8 cellular contexts compared by ENCODE assay signal in genomic region chr12:45170456-45171042, GRCh38. TPM values are rescaled to one million over a fixed set of nuclear protein-coding genes. Genes with fewer than 3 reads are reported as not detected.
DNase-seq lines count a peak whose midpoint lies in the region; ATAC-seq and TF ChIP-seq lines count a peak whose summit lies in the region.

No MANE protein-coding gene starts in this region.

- no peaks in the 10 kb centered on the region for H3K27me3 ChIP-seq in breast epithelium

- TF ChIP-seq CTCF in VCaP (conservative IDR thresholded peaks at IDR 0.05) (peak; percentile 95), breast epithelium (IDR thresholded peaks at IDR 0.05) (peak; percentile 60 to 76 (median 74))

- intact Hi-C loops in breast epithelium (cut with DNase I; ENCODE audit: low total_unique reads) = no loop called here

- H3K4me3 ChIP-seq in breast epithelium = no peak overlapping the region

- no peaks in the 10 kb centered on the region for H3K9me3 ChIP-seq in breast epithelium

- H3K4me1 ChIP-seq in breast epithelium = no peaks in the 10 kb centered on the region

- TF ChIP-seq POLR2A in breast epithelium (IDR thresholded peaks at IDR 0.05) = no peak

- ATAC-seq in GM21423 (IDR thresholded peaks at IDR 0.05; ENCODE audit: unreplicated experiment) = no peak

- no peak overlapping the region for H3K27ac ChIP-seq in VCaP
- no peak overlapping the region for H3K27ac ChIP-seq in breast epithelium

- no peaks in the 10 kb centered on the region for H3K36me3 ChIP-seq in breast epithelium

- CTCF ChIA-PET in HEK293T (lab: Yijun Ruan, JAX) = interaction anchor here (0.7 to 1.6 kb wide), 5 partner anchors 9 to 382 kb away, joined by 3 to 5 read pairs (median 4); no protein-coding TSS in a partner anchor

- POLR2A ChIA-PET in HEK293T (lab: Yijun Ruan, JAX) = no interaction called here

- DNase-seq in DMS79 treated with DMSO at 0.1 percent for 48 hours (lab: John Stamatoyannopoulos, UW) (peak; percentile 21), HEK293T (ENCODE audit: extremely low spot score) (peak; percentile 72), NCI-H2107 (lab: John Stamatoyannopoulos, UW) (peak; percentile 27), breast epithelium (ENCODE audit: low spot score in 2 of 2) (peak; percentile 59 to 82), iris pigment epithelial cell (ENCODE audit: low read depth) (peak; percentile 76)
- peak; percentile 58 to 79 for DNase-seq in stimulated activated CD4-positive, alpha-beta T cell treated with anti-CD3 and anti-CD28 coated beads, Interleukin-1b, Interleukin-23, amount 100 ng/mL, for 1 hour (ENCODE audit: low read depth in 2 of 2)

TF ChIP-seq in HEK293T, 16 proteins besides CTCF, POLR2A, EP300 and RAD21:
- TF ChIP-seq PKNOX1 (IDR thresholded peaks at IDR 0.05) = no peak
- no peak for TF ChIP-seq ARNT (IDR thresholded peaks at IDR 0.05)

RNA-seq across cellular contexts. Expression of gene ANO6, which starts 45.3 kb away (rescaled TPM):
- total RNA-seq in breast epithelium = 100 to 1,000 TPM in 1 of 3 donors, 10 to 100 TPM in 2; 71.8 to 141 (median 76.5) TPM

Comparison
In these comparisons a context has a peak if more than half of its experiments do, and no peak if none do; other contexts are left out.
1. DNase-seq: peak in every context shown above with its lines; median percentile 76 in iris pigment epithelial cell; 72 in HEK293T; 70 in breast epithelium; 68 in stimulated activated CD4-positive, alpha-beta T cell treated with anti-CD3 and anti-CD28 coated beads, Interleukin-1b, Interleukin-23, amount 100 ng/mL, for 1 hour; 27 in NCI-H2107; 21 in DMS79 treated with DMSO at 0.1 percent for 48 hours.